8 cellular contexts compared by ENCODE assay signal in the genomic region with DNA sequence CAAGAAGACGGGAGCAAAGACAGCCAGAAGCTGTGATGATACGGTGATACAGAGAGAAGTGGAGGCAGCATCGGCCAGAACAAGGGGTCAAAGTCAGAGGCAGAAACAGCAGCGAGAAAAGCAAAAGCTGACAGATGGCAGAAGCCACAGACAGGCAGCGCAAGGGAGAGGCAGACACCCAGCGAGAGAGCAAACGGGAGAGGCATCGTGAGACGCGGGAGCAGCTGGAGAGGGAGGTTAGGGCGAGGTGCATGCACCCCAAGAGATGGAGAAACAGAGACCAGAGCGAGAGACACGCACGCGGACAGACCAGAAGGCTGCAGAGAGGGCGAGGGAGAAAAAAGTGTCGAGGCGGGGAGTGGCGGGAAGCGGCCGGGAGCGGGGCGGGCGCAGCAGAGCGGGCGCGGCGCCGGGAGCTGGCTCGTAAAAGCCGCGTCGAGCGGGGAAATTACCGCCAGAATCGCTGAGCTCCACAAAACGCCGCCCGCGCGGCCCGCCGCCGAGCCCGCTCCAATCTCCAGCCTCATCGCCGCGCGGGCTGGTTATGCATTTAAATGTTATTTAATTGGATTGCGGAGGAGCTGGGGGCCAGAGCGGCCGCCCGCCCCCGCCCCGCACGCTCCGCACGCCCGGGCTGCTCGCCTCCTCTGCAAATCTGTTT. TPM values are rescaled to one million over a fixed set of nuclear protein-coding genes. Genes with fewer than 3 reads are reported as not detected.
DNase-seq lines count a peak whose midpoint lies in the region; ATAC-seq and TF ChIP-seq lines count a peak whose summit lies in the region.

No MANE protein-coding gene starts in this region.

- no peak for TF ChIP-seq POLR2A in esophagus muscularis mucosa (IDR thresholded peaks at IDR 0.05; ENCODE audit: low read depth)

- H3K27ac ChIP-seq in esophagus muscularis mucosa (replicated peaks in 1 of 4): no peak overlapping the region

- peaks cover 0 to 17% (median 2%) of the 10 kb centered on the region in 4 donors for H3K27me3 ChIP-seq in esophagus muscularis mucosa

- H3K9me3 ChIP-seq in esophagus muscularis mucosa: no peaks in the 10 kb centered on the region

- H3K9me3 Mint-ChIP-seq in natural killer cell: no peaks in the 10 kb centered on the region

- no peaks in the 10 kb centered on the region for H3K36me3 Mint-ChIP-seq in natural killer cell

- no peaks in the 10 kb centered on the region for H3K36me3 ChIP-seq in esophagus muscularis mucosa

- peaks cover 5 to 6% of the 10 kb centered on the region in 2 donors for H3K4me1 Mint-ChIP-seq in natural killer cell

- TF ChIP-seq EP300 in esophagus muscularis mucosa (IDR thresholded peaks at IDR 0.05): no peak

- peaks cover 12 to 15% (median 15%) of the 10 kb centered on the region in 4 donors for H3K4me1 ChIP-seq in esophagus muscularis mucosa

- no peak for TF ChIP-seq CTCF in esophagus muscularis mucosa (IDR thresholded peaks at IDR 0.05)
- no peak for TF ChIP-seq CTCF in natural killer cell (IDR thresholded peaks at IDR 0.05)

- H3K4me3 ChIP-seq in esophagus muscularis mucosa: peak overlapping the region; percentile 46 to 64 (median 50)

- peak; percentile 37 to 75 (median 55) for ATAC-seq in natural killer cell
- no peak for ATAC-seq in HG03196 (IDR thresholded peaks at IDR 0.05; ENCODE audit: unreplicated experiment)
- no peak for ATAC-seq in HG03520 (IDR thresholded peaks at IDR 0.05; ENCODE audit: unreplicated experiment)

- 4% methylated on average over 37 of the region's 60 CpGs for WGBS in esophagus muscularis mucosa

- H3K27me3 Mint-ChIP-seq in natural killer cell (ENCODE audit: low read depth in 2 of 2): peaks cover 0 to 10% of the 10 kb centered on the region in 2 donors

- intact Hi-C loops in esophagus muscularis mucosa (cut with DNase I) (no loop called here), natural killer cell (cut with micrococcal nuclease) (no loop called here)

- DNase-seq in DMS 273 treated with DMSO at 0.1 percent for 48 hours (lab: John Stamatoyannopoulos, UW) (peak; percentile 78), NCI-H1092 (lab: John Stamatoyannopoulos, UW) (peak; percentile 88), esophagus muscularis mucosa (ENCODE audit: extremely low spot score) (no peak), natural killer cell (no peak), globus pallidus (ENCODE audit: low spot score) (no peak)
- peak; percentile 12 for DNase-seq in activated CD4-positive, alpha-beta T cell treated with anti-CD3 and anti-CD28 coated beads, Interleukin-2, amount 50 U/mL, for 1 hour

- no peak overlapping the region for H3K27ac Mint-ChIP-seq in natural killer cell

- no peak overlapping the region for H3K4me3 Mint-ChIP-seq in natural killer cell

RNA-seq across cellular contexts. Expression of a gene that starts 15.6 kb away (rescaled TPM):
- total RNA-seq in esophagus muscularis mucosa (10 to 100 TPM; 28.0 to 37.2 (median 30.8) TPM), natural killer cell (10 to 100 TPM; 10.8 to 15.6 (median 12.3) TPM)

Comparison
In these comparisons a context has a peak if more than half of its experiments do, and no peak if none do; other contexts are left out.
1. DNase-seq: peak in DMS 273 treated with DMSO at 0.1 percent for 48 hours (single experiment), NCI-H1092 (single experiment) and activated CD4-positive, alpha-beta T cell treated with anti-CD3 and anti-CD28 coated beads, Interleukin-2, amount 50 U/mL, for 1 hour (single experiment); none in esophagus muscularis mucosa (single experiment), natural killer cell (single experiment) and globus pallidus (single experiment).
2. ATAC-seq: peak in natural killer cell (3 of 3); none in HG03196 (single experiment) and HG03520 (single experiment).